Comparison of ENCODE assay signal across 8 cellular contexts in the genomic region with DNA sequence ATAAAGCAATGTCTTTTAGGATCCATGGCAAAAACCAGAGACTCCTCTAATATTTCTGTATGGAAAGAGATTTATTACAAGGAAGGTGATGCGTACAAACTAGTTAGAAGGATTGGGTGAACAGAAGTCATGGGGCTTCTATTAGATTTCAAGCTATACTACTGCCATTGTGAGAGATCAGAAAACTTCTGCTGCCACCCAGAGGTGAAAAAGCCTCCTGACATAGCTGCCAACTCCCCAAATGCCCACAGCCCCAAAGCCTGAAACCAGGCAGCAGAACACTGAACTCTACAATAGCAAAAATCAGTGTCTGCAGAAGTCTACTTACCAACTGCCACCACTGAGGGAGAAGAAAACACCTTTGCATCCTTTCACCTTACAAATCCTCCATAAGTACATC.
A peak's percentile ranks its signal among the peaks of the same experiment; 100 is the strongest.
DNase-seq lines count a peak whose midpoint lies in the region; ATAC-seq and TF ChIP-seq lines count a peak whose summit lies in the region.

No MANE protein-coding gene starts in this region.

- no peak overlapping the region for H4K8ac ChIP-seq in trophoblast cell (ENCODE audit: low read depth, low read length)

- no peak overlapping the region for H2BK120ac ChIP-seq in trophoblast cell (ENCODE audit: insufficient read depth, low read length, poor library complexity)

- H3K27me3 ChIP-seq in vagina = no peaks in the 10 kb centered on the region
- H3K27me3 ChIP-seq in trophoblast cell (ENCODE audit: insufficient read depth, low read length) = no peaks in the 10 kb centered on the region

- H3K36me3 Mint-ChIP-seq in activated CD4-positive, alpha-beta memory T cell treated with anti-CD3 and anti-CD28 coated beads for 36 hours = no peaks in the 10 kb centered on the region

- no peak overlapping the region for H3K27ac Mint-ChIP-seq in activated CD4-positive, alpha-beta memory T cell treated with anti-CD3 and anti-CD28 coated beads for 36 hours

- no peak overlapping the region for H2AK5ac ChIP-seq in trophoblast cell (ENCODE audit: low read length)

- H3K27ac ChIP-seq in RWPE1 = no peak overlapping the region
- no peak overlapping the region for H3K27ac ChIP-seq in vagina
- no peak overlapping the region for H3K27ac ChIP-seq in trophoblast cell (ENCODE audit: low read depth, low read length)

- intact Hi-C loops in vagina (cut with DNase I) = no loop called here
- intact Hi-C loops in activated CD4-positive, alpha-beta memory T cell treated with anti-CD3 and anti-CD28 coated beads for 36 hours (cut with micrococcal nuclease) = no loop called here

- no peak overlapping the region for H2BK12ac ChIP-seq in trophoblast cell (ENCODE audit: low read length)

- no peaks in the 10 kb centered on the region for H3K4me1 Mint-ChIP-seq in activated CD4-positive, alpha-beta memory T cell treated with anti-CD3 and anti-CD28 coated beads for 36 hours (ENCODE audit: low read depth)

- WGBS in trophoblast cell (ENCODE audit: extremely low coverage, insufficient coverage, insufficient read length) = no CpG with 5 or more reads among the region's 1 CpG

- H3K79me2 ChIP-seq in trophoblast cell (ENCODE audit: control insufficient read depth, insufficient read depth, low read length, poor library complexity) = no peaks in the 10 kb centered on the region

- H3K36me3 ChIP-seq in vagina = no peaks in the 10 kb centered on the region
- no peaks in the 10 kb centered on the region for H3K36me3 ChIP-seq in trophoblast cell (ENCODE audit: control insufficient read depth in 1 of 2, insufficient read depth in 2 of 2, low read length in 2 of 2)

- no peak overlapping the region for H4K12ac ChIP-seq in trophoblast cell (ENCODE audit: low read depth, low read length)

- H3K9me3 ChIP-seq in vagina (no peaks in the 10 kb centered on the region), trophoblast cell (ENCODE audit: insufficient read depth, low read depth, low read length) (no peaks in the 10 kb centered on the region)

- H3K14ac ChIP-seq in trophoblast cell (ENCODE audit: low read length) = no peak overlapping the region

- TF ChIP-seq POLR2A in vagina (IDR thresholded peaks at IDR 0.05) = no peak

- H3K18ac ChIP-seq in trophoblast cell (ENCODE audit: low read length) = no peak overlapping the region

- peaks cover 1% of the 10 kb centered on the region for H3K9me3 Mint-ChIP-seq in activated CD4-positive, alpha-beta memory T cell treated with anti-CD3 and anti-CD28 coated beads for 36 hours

- H3K4me3 ChIP-seq in vagina (no peak overlapping the region), trophoblast cell (ENCODE audit: low read depth, low read length) (no peak overlapping the region)

- no peak overlapping the region for H4K91ac ChIP-seq in trophoblast cell (ENCODE audit: low read depth, low read length)

- ATAC-seq in GM18907 (IDR thresholded peaks at IDR 0.05; ENCODE audit: unreplicated experiment) = no peak

- H3K4me1 ChIP-seq in vagina = no peaks in the 10 kb centered on the region
- H3K4me1 ChIP-seq in trophoblast cell (ENCODE audit: control insufficient read depth in 1 of 2, insufficient read depth in 2 of 2, low read length in 2 of 2) = no peaks in the 10 kb centered on the region

- CTCF ChIA-PET in RWPE1 (lab: Yijun Ruan, JAX) = no interaction called here
- CTCF ChIA-PET in activated CD4-positive, alpha-beta memory T cell treated with anti-CD3 and anti-CD28 coated beads for 36 hours (lab: Charles Lee) = no interaction called here

- peak; percentile 52 for DNase-seq in COR-L47 (lab: John Stamatoyannopoulos, UW)
- peak; percentile 14 for DNase-seq in H4 (ENCODE audit: low spot score)
- peak; percentile 16 for DNase-seq in RWPE1 (ENCODE audit: low spot score)
- peak; percentile 62 for DNase-seq in iPS-NIHi11 (ENCODE audit: low spot score)
- DNase-seq in vagina (ENCODE audit: extremely low spot score in 2 of 2) = no peak
- no peak for DNase-seq in trophoblast cell
- no peak for DNase-seq in activated CD4-positive, alpha-beta memory T cell treated with anti-CD3 and anti-CD28 coated beads for 36 hours

- H3K4me3 Mint-ChIP-seq in activated CD4-positive, alpha-beta memory T cell treated with anti-CD3 and anti-CD28 coated beads for 36 hours = no peak overlapping the region

- H3K4ac ChIP-seq in trophoblast cell (ENCODE audit: low read depth, low read length) = no peak overlapping the region

- H3K79me1 ChIP-seq in trophoblast cell (ENCODE audit: low read length) = no peaks in the 10 kb centered on the region

- no peak overlapping the region for H3K4me2 ChIP-seq in trophoblast cell (ENCODE audit: low read length)

- H2BK5ac ChIP-seq in trophoblast cell (ENCODE audit: low read depth, low read length, poor library complexity) = no peak overlapping the region

- H2AFZ ChIP-seq in trophoblast cell (ENCODE audit: insufficient read depth, low read length, poor library complexity) = no peak overlapping the region

- no peaks in the 10 kb centered on the region for H3K27me3 Mint-ChIP-seq in activated CD4-positive, alpha-beta memory T cell treated with anti-CD3 and anti-CD28 coated beads for 36 hours

- no peak overlapping the region for H3K9ac ChIP-seq in trophoblast cell (ENCODE audit: low read length)

- no peak overlapping the region for H3K23ac ChIP-seq in trophoblast cell (ENCODE audit: low read length)

- TF ChIP-seq CTCF in RWPE1 (conservative IDR thresholded peaks at IDR 0.05; ENCODE audit: low read depth) = peak; percentile 39
- TF ChIP-seq CTCF in vagina (IDR thresholded peaks at IDR 0.05) = no peak

- POLR2A ChIA-PET in RWPE1 (lab: Yijun Ruan, JAX; ENCODE audit: low non-redundant PET) = no interaction called here
- POLR2A ChIA-PET in activated CD4-positive, alpha-beta memory T cell treated with anti-CD3 and anti-CD28 coated beads for 36 hours (lab: Charles Lee) = no interaction called here

Comparison
In these comparisons a context has a peak if more than half of its experiments do, and no peak if none do; other contexts are left out.
1. DNase-seq: peak in COR-L47 (single experiment), H4 (single experiment), RWPE1 (single experiment) and iPS-NIHi11 (single experiment); none in vagina (0 of 2), trophoblast cell (0 of 2) and activated CD4-positive, alpha-beta memory T cell treated with anti-CD3 and anti-CD28 coated beads for 36 hours (single experiment).